ENCODE assay signal across 25 cellular contexts in genomic region chr4:1825326-1825725, GRCh38. TPM values are rescaled to one million over a fixed set of nuclear protein-coding genes. Genes with fewer than 3 reads are reported as not detected.
"Had no signal": no experiment of that assay in that cellular context is flagged by ENCODE, and none has a peak within 500 bp of the region (broad histone marks: within the 10 kb centered on the region; RNA-seq: fewer than 3 reads in every experiment).

No MANE protein-coding gene starts in this region.

- ATAC-seq: natural killer cell treated with Interleukin-12 subunit alpha and Interleukin-12 subunit beta and Interleukin-15 and Interleukin-18, amount 100 ng/mL, for 72 hours; sciatic nerve; stimulated activated naive CD8-positive, alpha-beta T cell treated with anti-CD3 and anti-CD28 coated beads, Interleukin-15, amount 100 ng/mL, for 72 hours had no signal

- H3K27ac ChIP-seq: colonic mucosa, esophagus squamous epithelium, neutrophil, prostate gland, right atrium auricular region, suprapubic skin, transverse colon had no signal

- FAIRE-seq: endothelial cell of umbilical vein, keratinocyte had no signal

- DNase-seq: colonic mucosa; effector CD8-positive, alpha-beta T cell; endodermal cell; esophagus squamous epithelium; foreskin melanocyte; stimulated activated CD4-positive, alpha-beta T cell treated with anti-CD3 and anti-CD28 coated beads, Interleukin-12 subunit alpha, Interleukin-12 subunit beta, amount 100 ng/mL, for 4 hours; stimulated activated CD4-positive, alpha-beta T cell treated with anti-CD3 and anti-CD28 coated beads, Interleukin-1b, Interleukin-23, amount 100 ng/mL, for 48 hours; stimulated activated CD4-positive, alpha-beta T cell treated with anti-CD3 and anti-CD28 coated beads, Interleukin-4, amount 100 ng/mL, for 1 hour; stimulated activated CD8-positive, alpha-beta memory T cell treated with anti-CD3 and anti-CD28 coated beads, Interleukin-4, amount 100 ng/mL, for 48 hours; stimulated activated naive CD4-positive, alpha-beta T cell; stimulated activated naive CD8-positive, alpha-beta T cell treated with anti-CD3 and anti-CD28 coated beads, Interleukin-15, amount 100 ng/mL, for 72 hours; transverse colon had no signal

- H3K4me1 Mint-ChIP-seq: memory B cell; stimulated activated naive CD8-positive, alpha-beta T cell treated with anti-CD3 and anti-CD28 coated beads, Interleukin-15, amount 100 ng/mL, for 72 hours had no signal

- H3K27me3 ChIP-seq: colonic mucosa, esophagus squamous epithelium, neutrophil, right atrium auricular region, suprapubic skin, transverse colon had no signal

- H3K9me3 Mint-ChIP-seq: dendritic cell treated with granulocyte-macrophage colony-stimulating factor and Interleukin-4, amounts not matched to agents 40 ng/mL and 50 ng/mL, for 4 days; memory B cell; natural killer cell treated with Interleukin-12 subunit alpha and Interleukin-12 subunit beta and Interleukin-15 and Interleukin-18, amount 100 ng/mL, for 72 hours; neural crest cell; stimulated activated naive CD8-positive, alpha-beta T cell treated with anti-CD3 and anti-CD28 coated beads, Interleukin-15, amount 100 ng/mL, for 72 hours had no signal

- H3K4me3 Mint-ChIP-seq: dendritic cell treated with granulocyte-macrophage colony-stimulating factor and Interleukin-4, amounts not matched to agents 40 ng/mL and 50 ng/mL, for 4 days; endodermal cell; memory B cell; natural killer cell treated with Interleukin-12 subunit alpha and Interleukin-12 subunit beta and Interleukin-15 and Interleukin-18, amount 100 ng/mL, for 72 hours; neural crest cell; stimulated activated naive CD8-positive, alpha-beta T cell treated with anti-CD3 and anti-CD28 coated beads, Interleukin-15, amount 100 ng/mL, for 72 hours had no signal

- H3K27ac Mint-ChIP-seq: dendritic cell treated with granulocyte-macrophage colony-stimulating factor and Interleukin-4, amounts not matched to agents 40 ng/mL and 50 ng/mL, for 4 days; endodermal cell; memory B cell; natural killer cell treated with Interleukin-12 subunit alpha and Interleukin-12 subunit beta and Interleukin-15 and Interleukin-18, amount 100 ng/mL, for 72 hours had no signal

- H3K27me3 Mint-ChIP-seq: dendritic cell treated with granulocyte-macrophage colony-stimulating factor and Interleukin-4, amounts not matched to agents 40 ng/mL and 50 ng/mL, for 4 days; memory B cell; natural killer cell treated with Interleukin-12 subunit alpha and Interleukin-12 subunit beta and Interleukin-15 and Interleukin-18, amount 100 ng/mL, for 72 hours; stimulated activated naive CD8-positive, alpha-beta T cell treated with anti-CD3 and anti-CD28 coated beads, Interleukin-15, amount 100 ng/mL, for 72 hours had no signal

- H3K4me1 ChIP-seq: colonic mucosa, esophagus squamous epithelium, prostate gland, right atrium auricular region, suprapubic skin, transverse colon had no signal

- H3K9me3 ChIP-seq: colonic mucosa, esophagus squamous epithelium, neutrophil, prostate gland, right atrium auricular region, suprapubic skin, transverse colon had no signal

- H3K4me2 ChIP-seq: smooth muscle cell had no signal

- H3K4me3 ChIP-seq: colonic mucosa, esophagus squamous epithelium, lung, prostate gland, right atrium auricular region, smooth muscle cell, suprapubic skin, transverse colon had no signal

RNA-seq across cellular contexts. Expression of gene FGFR3, which starts 32.2 kb away (rescaled TPM):
- total RNA-seq: natural killer cell treated with Interleukin-12 subunit alpha and Interleukin-12 subunit beta and Interleukin-15 and Interleukin-18, amount 100 ng/mL, for 72 hours had no signal
